Comparison of ENCODE assay signal across 20 cellular contexts in the genomic region with DNA sequence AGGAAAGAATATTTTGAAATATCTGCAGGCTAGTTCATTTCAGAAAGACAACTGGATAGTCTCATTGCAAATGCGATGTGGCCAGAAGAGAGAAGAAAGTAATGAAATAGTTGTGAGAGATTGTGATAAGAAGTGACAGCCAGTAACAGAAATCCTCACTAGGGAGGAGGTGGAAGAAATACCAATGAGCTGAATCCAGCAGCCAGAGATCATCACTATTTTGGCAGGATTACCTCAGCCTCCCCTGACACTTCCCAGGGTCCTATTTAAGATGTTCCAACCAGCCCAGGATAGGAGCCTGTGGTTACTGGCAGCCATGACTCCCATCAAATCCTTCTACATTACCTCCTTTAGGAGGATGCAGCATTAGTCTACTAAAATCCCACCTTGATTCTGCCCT.
DNase-seq lines count a peak whose midpoint lies in the region; ATAC-seq and TF ChIP-seq lines count a peak whose summit lies in the region.
"Had no signal": no experiment of that assay in that cellular context is flagged by ENCODE, and none has a peak within 500 bp of the region (broad histone marks: within the 10 kb centered on the region; RNA-seq: fewer than 3 reads in every experiment).

No MANE protein-coding gene starts in this region.

- no peak overlapping the region; the same call in 1 of the 2 replicates for H3K27ac Mint-ChIP-seq in HFFc6
- H3K27ac Mint-ChIP-seq: activated naive CD4-positive, alpha-beta T cell treated with anti-CD3 and anti-CD28 coated beads, Interleukin-2, amount 50 U/mL, for 72 hours had no signal

- no peak overlapping the region for H3K4me3 ChIP-seq in brain microvascular endothelial cell (ENCODE audit: low read depth, low read length)
- no peak overlapping the region for H3K4me3 ChIP-seq in right atrium auricular region
- H3K4me3 ChIP-seq in WERI-Rb-1 (ENCODE audit: low read depth, low read length), result no peak overlapping the region
- H3K4me3 ChIP-seq: BLaER1, HAP-1, suprapubic skin had no signal

- peak; percentile 24 for ATAC-seq in sciatic nerve
- no peak for ATAC-seq in HG03139 (IDR thresholded peaks at IDR 0.05; ENCODE audit: unreplicated experiment)
- ATAC-seq: activated naive CD4-positive, alpha-beta T cell treated with anti-CD3 and anti-CD28 coated beads, Interleukin-2, amount 50 U/mL, for 72 hours; foreskin keratinocyte had no signal

- no peaks in the 10 kb centered on the region for H3K9me3 ChIP-seq in right atrium auricular region
- H3K9me3 ChIP-seq in WERI-Rb-1 (ENCODE audit: severe bottlenecking), result no peaks in the 10 kb centered on the region
- H3K9me3 ChIP-seq: BLaER1, HAP-1, suprapubic skin had no signal

- no peak for TF ChIP-seq CTCF in HFFc6 (IDR thresholded peaks at IDR 0.05)
- no peak for TF ChIP-seq CTCF in brain microvascular endothelial cell (IDR thresholded peaks at IDR 0.05; ENCODE audit: low read depth, low read length, missing control alignments)
- TF ChIP-seq CTCF in right atrium auricular region (IDR thresholded peaks at IDR 0.05), result no peak
- no peak for TF ChIP-seq CTCF in WERI-Rb-1 (IDR thresholded peaks at IDR 0.05; ENCODE audit: low read depth, low read length)

- H3K27me3 ChIP-seq in brain microvascular endothelial cell (replicated peaks) (no peaks in the 10 kb centered on the region), right atrium auricular region (no peaks in the 10 kb centered on the region), WERI-Rb-1 (ENCODE audit: insufficient read depth, low read depth, severe bottlenecking) (no peaks in the 10 kb centered on the region)
- H3K27me3 ChIP-seq: BLaER1, foreskin keratinocyte, suprapubic skin had no signal

- no peak overlapping the region for H3K4me3 Mint-ChIP-seq in HFFc6
- H3K4me3 Mint-ChIP-seq: neural crest cell had no signal

- H3K36me3 ChIP-seq in brain microvascular endothelial cell (replicated peaks) (no peaks in the 10 kb centered on the region), right atrium auricular region (no peaks in the 10 kb centered on the region), WERI-Rb-1 (no peaks in the 10 kb centered on the region)
- H3K36me3 ChIP-seq: BLaER1, HAP-1, suprapubic skin had no signal

- DNase-seq in HFFc6, result peak; percentile 34
- DNase-seq in brain microvascular endothelial cell, result peak; percentile 20
- DNase-seq in right atrium auricular region (ENCODE audit: low spot score), result no peak
- DNase-seq in sciatic nerve (ENCODE audit: low spot score), result no peak
- no peak for DNase-seq in SKM-1 treated with dmso at 0.1 percent for 144 hours (lab: John Stamatoyannopoulos, UW; ENCODE audit: unreplicated experiment)
- no peak for DNase-seq in WERI-Rb-1
- DNase-seq: activated CD4-positive, alpha-beta T cell treated with anti-CD3 and anti-CD28 coated beads, Interleukin-2, amount 50 U/mL, for 48 hours; activated T-cell treated with anti-CD3 and anti-CD28 coated beads, Interleukin-2, amount 50 U/mL, for 1 hour; central memory CD4-positive, alpha-beta T cell; effector memory CD4-positive, alpha-beta T cell; NCI-H1436 treated with DMSO at 0.1 percent for 48 hours; NCI-H345; T1000 had no signal

- H3K4me1 ChIP-seq in right atrium auricular region, result peaks cover 0 to 14% of the 10 kb centered on the region in 2 donors
- H3K4me1 ChIP-seq: BLaER1, foreskin keratinocyte, HAP-1, suprapubic skin had no signal

- H3K27me3 Mint-ChIP-seq in HFFc6 (ENCODE audit: insufficient read depth), result no peaks in the 10 kb centered on the region

- no peaks in the 10 kb centered on the region for H3K36me3 Mint-ChIP-seq in HFFc6 (ENCODE audit: low read depth)
- H3K36me3 Mint-ChIP-seq: activated naive CD4-positive, alpha-beta T cell treated with anti-CD3 and anti-CD28 coated beads, Interleukin-2, amount 50 U/mL, for 72 hours had no signal

- intact Hi-C loops in sciatic nerve (cut with DNase I), result no loop called here

- no peaks in the 10 kb centered on the region for H3K9me3 Mint-ChIP-seq in HFFc6
- H3K9me3 Mint-ChIP-seq: neural crest cell had no signal

- peaks cover 21% of the 10 kb centered on the region for H3K4me1 Mint-ChIP-seq in HFFc6 (ENCODE audit: low read depth)
- H3K4me1 Mint-ChIP-seq: neural crest cell had no signal

- in situ Hi-C loops in brain microvascular endothelial cell (cut with HindIII; ENCODE audit: low pct_ligation_motif_present, low sequenced_read_pairs), result no loop called here

- H3K27ac ChIP-seq in brain microvascular endothelial cell (no peak overlapping the region), right atrium auricular region (peak overlapping the region; percentile 2 to 64), WERI-Rb-1 (no peak overlapping the region)
- H3K27ac ChIP-seq: BLaER1, foreskin keratinocyte, suprapubic skin had no signal

Comparison
In these comparisons a context has a peak if more than half of its experiments do, and no peak if none do; other contexts are left out.
1. DNase-seq: peak in HFFc6 (single experiment) and brain microvascular endothelial cell (single experiment); none in right atrium auricular region (single experiment), sciatic nerve (single experiment), SKM-1 treated with dmso at 0.1 percent for 144 hours (single experiment) and WERI-Rb-1 (single experiment).
2. H3K27ac ChIP-seq: peak in right atrium auricular region (2 of 2); none in brain microvascular endothelial cell (single experiment) and WERI-Rb-1 (single experiment).